Comparison of ENCODE assay signal across 1 cellular context in the genomic region with DNA sequence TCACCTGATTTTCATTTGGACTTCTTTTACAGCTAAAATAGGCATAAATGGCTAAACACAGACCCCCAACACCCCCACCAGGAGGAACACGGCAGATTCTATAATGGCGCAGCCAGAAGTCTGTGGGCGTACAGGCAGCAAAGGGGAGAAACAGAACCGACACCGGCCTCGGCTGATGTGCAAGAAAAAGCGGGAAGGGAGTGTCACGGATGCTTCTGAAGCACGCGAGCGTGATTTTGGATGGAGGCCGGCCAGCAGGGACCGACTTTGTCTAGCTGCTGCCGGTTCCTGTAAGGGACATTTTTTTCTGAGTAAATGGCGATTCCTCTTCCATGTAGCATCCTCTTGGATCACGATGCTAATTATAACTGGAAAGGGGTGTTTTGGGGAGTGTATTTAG.
TF ChIP-seq lines count a peak whose summit lies in the region.

No MANE protein-coding gene starts in this region.

TF ChIP-seq in H1, 55 proteins besides CTCF, POLR2A, EP300 and RAD21:
- TF ChIP-seq, protein P1, sequence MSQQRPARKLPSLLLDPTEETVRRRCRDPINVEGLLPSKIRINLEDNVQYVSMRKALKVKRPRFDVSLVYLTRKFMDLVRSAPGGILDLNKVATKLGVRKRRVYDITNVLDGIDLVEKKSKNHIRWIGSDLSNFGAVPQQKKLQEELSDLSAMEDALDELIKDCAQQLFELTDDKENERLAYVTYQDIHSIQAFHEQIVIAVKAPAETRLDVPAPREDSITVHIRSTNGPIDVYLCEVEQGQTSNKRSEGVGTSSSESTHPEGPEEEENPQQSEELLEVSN (IDR thresholded peaks at IDR 0.05) = peak; percentile 90
- TF ChIP-seq JUN (IDR thresholded peaks at IDR 0.05; ENCODE audit: low read depth, low read length) (no peak), SP1 (IDR thresholded peaks at IDR 0.05; ENCODE audit: low read depth, low read length) (no peak), MAFK (IDR thresholded peaks at IDR 0.05; ENCODE audit: low read depth, low read length) (no peak), ASH2L (IDR thresholded peaks at IDR 0.05; ENCODE audit: low read length) (no peak), YY1 (IDR thresholded peaks at IDR 0.05; ENCODE audit: low read depth, low read length) (no peak)
- TF ChIP-seq, protein P2, sequence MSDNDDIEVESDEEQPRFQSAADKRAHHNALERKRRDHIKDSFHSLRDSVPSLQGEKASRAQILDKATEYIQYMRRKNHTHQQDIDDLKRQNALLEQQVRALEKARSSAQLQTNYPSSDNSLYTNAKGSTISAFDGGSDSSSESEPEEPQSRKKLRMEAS (IDR thresholded peaks at IDR 0.05) = peak; percentile 22; the same call in 1 of the 2 replicates
TF ChIP-seq in H1: peak in this region for 2.
